Comparison of ENCODE assay signal across 1 cellular context in the genomic region with DNA sequence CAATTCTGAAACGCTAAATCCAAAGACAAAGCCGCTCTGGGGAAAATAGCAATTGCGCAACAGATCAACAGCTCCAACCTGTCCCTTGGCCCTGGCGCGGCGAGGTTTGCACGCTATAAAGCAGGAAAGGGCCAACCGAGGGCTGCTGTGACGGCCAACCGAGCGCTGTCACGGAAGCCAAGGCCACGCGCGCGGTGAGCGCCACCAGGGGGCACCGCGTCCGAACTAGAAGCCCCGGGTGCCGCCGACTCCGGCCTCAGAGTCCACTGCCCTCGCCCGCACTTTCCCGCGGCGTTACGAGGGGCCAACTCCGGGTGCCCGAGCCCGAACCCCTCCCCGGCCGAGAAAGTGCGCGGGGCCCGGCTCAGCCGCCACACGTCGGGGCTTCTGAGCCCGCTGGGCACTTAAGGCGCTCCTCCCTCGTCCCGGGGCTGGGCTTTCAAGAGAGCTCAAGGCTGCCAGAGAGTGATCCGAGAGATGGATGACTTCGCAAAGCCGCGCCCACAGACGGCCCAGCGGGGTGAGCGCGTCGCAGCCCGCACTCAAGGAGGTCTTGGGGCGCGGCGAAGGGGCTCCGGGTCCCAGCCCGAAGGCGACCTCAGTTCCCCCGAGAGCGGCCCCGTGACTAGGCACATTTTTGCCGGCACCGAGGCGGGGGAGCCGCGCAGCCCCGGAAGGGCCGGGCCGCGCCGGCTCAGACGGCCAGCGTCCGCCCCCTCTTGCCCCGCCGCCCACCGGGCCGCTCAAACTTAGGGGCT.
TF ChIP-seq lines count a peak whose summit lies in the region.

No MANE protein-coding gene starts in this region.

TF ChIP-seq in HepG2, 621 proteins besides CTCF, POLR2A, EP300 and RAD21 (continued from another document and continues in another):
- TF ChIP-seq PRDM10 (CRISPR knock-in tag; IDR thresholded peaks at IDR 0.05; ENCODE audit: low read depth) (peak; percentile 88), BCL6 (CRISPR knock-in tag; IDR thresholded peaks at IDR 0.05) (peak; percentile 83), ZSCAN21 (CRISPR knock-in tag; IDR thresholded peaks at IDR 0.05; ENCODE audit: borderline replicate concordance) (peak; percentile 98), ZNF580 (CRISPR knock-in tag; IDR thresholded peaks at IDR 0.05; ENCODE audit: borderline replicate concordance, low read depth) (peak; percentile 99), SRSF1 (optimal IDR thresholded peaks at IDR 0.05; ENCODE audit: low read depth, low read length) (peak; percentile 89), SAFB2 (CRISPR knock-in tag; IDR thresholded peaks at IDR 0.05; ENCODE audit: borderline replicate concordance, low read depth) (peak; percentile 74), ZNF598 (CRISPR knock-in tag; IDR thresholded peaks at IDR 0.05; ENCODE audit: borderline replicate concordance) (peak; percentile 98), DDIT3 (CRISPR knock-in tag; IDR thresholded peaks at IDR 0.05) (peak; percentile 67), ZNF33A (CRISPR knock-in tag; IDR thresholded peaks at IDR 0.05; ENCODE audit: borderline replicate concordance) (peak; percentile 95), CREBL2 (CRISPR knock-in tag; IDR thresholded peaks at IDR 0.05; ENCODE audit: borderline replicate concordance) (peak; percentile 71; the same call in 1 of the 2 replicates), ARHGAP35 (CRISPR knock-in tag; IDR thresholded peaks at IDR 0.05; ENCODE audit: borderline replicate concordance) (peak; percentile 92), ZNF557 (CRISPR knock-in tag; IDR thresholded peaks at IDR 0.05) (no peak; the same call in 1 of the 2 replicates), ZNF230 (CRISPR knock-in tag; IDR thresholded peaks at IDR 0.05) (peak; percentile 86), ZNF3 (CRISPR knock-in tag; IDR thresholded peaks at IDR 0.05) (no peak; the same call in 1 of the 2 replicates), CHCHD3 (CRISPR knock-in tag; IDR thresholded peaks at IDR 0.05) (no peak), ZNF776 (CRISPR knock-in tag; IDR thresholded peaks at IDR 0.05) (peak; percentile 64; the same call in 1 of the 2 replicates), BORCS8-MEF2B (CRISPR knock-in tag; IDR thresholded peaks at IDR 0.05) (peak; percentile 98), SIN3B (IDR thresholded peaks at IDR 0.05; ENCODE audit: low read length) (peak; percentile 80), KLF13 (CRISPR knock-in tag; IDR thresholded peaks at IDR 0.05) (no peak), CBX5 (CRISPR knock-in tag; IDR thresholded peaks at IDR 0.05; ENCODE audit: borderline replicate concordance) (peak; percentile 98), JUND (CRISPR knock-in tag; IDR thresholded peaks at IDR 0.05) (peak; percentile 83), ZNF703 (CRISPR knock-in tag; IDR thresholded peaks at IDR 0.05; ENCODE audit: borderline replicate concordance) (no peak; the same call in 1 of the 2 replicates), FOXJ3 (CRISPR knock-in tag; IDR thresholded peaks at IDR 0.05; ENCODE audit: borderline replicate concordance) (peak; percentile 92), ZNF224 (CRISPR knock-in tag; IDR thresholded peaks at IDR 0.05) (0 out of 2 replicates have a peak, but pooled peaks have one; percentile 55), PAXIP1 (CRISPR knock-in tag; conservative IDR thresholded peaks at IDR 0.05) (peak; percentile 85), ZNF235 (CRISPR knock-in tag; IDR thresholded peaks at IDR 0.05; ENCODE audit: borderline replicate concordance) (peak; percentile 45), SMAD3 (CRISPR knock-in tag; IDR thresholded peaks at IDR 0.05) (peak; percentile 93), SUZ12 (IDR thresholded peaks at IDR 0.05; ENCODE audit: low read depth, low read length) (no peak), ZNF773 (CRISPR knock-in tag; IDR thresholded peaks at IDR 0.05; ENCODE audit: borderline replicate concordance) (peak; percentile 62; the same call in 1 of the 2 replicates), DR1 (CRISPR knock-in tag; IDR thresholded peaks at IDR 0.05) (peak; percentile 75), ZNF720 (CRISPR knock-in tag; IDR thresholded peaks at IDR 0.05) (0 out of 2 replicates have a peak, but pooled peaks have one; percentile 61), PREB (CRISPR knock-in tag; IDR thresholded peaks at IDR 0.05) (no peak; the same call in 1 of the 2 replicates), MYC (CRISPR knock-in tag; IDR thresholded peaks at IDR 0.05; ENCODE audit: borderline replicate concordance) (peak; percentile 97), RBM22 (optimal IDR thresholded peaks at IDR 0.05; ENCODE audit: low read length) (peak; percentile 97), RFXAP (CRISPR knock-in tag; IDR thresholded peaks at IDR 0.05; ENCODE audit: borderline replicate concordance) (no peak; the same call in 1 of the 2 replicates), ZNF780A (CRISPR knock-in tag; IDR thresholded peaks at IDR 0.05) (peak; percentile 67; the same call in 1 of the 2 replicates), SAP130 (CRISPR knock-in tag; IDR thresholded peaks at IDR 0.05; ENCODE audit: low read depth) (peak; percentile 100), POLR2G (IDR thresholded peaks at IDR 0.05; ENCODE audit: low read depth, low read length) (peak; percentile 88)
- TF ChIP-seq, protein P1, sequence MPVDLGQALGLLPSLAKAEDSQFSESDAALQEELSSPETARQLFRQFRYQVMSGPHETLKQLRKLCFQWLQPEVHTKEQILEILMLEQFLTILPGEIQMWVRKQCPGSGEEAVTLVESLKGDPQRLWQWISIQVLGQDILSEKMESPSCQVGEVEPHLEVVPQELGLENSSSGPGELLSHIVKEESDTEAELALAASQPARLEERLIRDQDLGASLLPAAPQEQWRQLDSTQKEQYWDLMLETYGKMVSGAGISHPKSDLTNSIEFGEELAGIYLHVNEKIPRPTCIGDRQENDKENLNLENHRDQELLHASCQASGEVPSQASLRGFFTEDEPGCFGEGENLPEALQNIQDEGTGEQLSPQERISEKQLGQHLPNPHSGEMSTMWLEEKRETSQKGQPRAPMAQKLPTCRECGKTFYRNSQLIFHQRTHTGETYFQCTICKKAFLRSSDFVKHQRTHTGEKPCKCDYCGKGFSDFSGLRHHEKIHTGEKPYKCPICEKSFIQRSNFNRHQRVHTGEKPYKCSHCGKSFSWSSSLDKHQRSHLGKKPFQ (CRISPR knock-in tag; IDR thresholded peaks at IDR 0.05; ENCODE audit: insufficient replicate concordance) = peak; percentile 68
- TF ChIP-seq, protein P2, sequence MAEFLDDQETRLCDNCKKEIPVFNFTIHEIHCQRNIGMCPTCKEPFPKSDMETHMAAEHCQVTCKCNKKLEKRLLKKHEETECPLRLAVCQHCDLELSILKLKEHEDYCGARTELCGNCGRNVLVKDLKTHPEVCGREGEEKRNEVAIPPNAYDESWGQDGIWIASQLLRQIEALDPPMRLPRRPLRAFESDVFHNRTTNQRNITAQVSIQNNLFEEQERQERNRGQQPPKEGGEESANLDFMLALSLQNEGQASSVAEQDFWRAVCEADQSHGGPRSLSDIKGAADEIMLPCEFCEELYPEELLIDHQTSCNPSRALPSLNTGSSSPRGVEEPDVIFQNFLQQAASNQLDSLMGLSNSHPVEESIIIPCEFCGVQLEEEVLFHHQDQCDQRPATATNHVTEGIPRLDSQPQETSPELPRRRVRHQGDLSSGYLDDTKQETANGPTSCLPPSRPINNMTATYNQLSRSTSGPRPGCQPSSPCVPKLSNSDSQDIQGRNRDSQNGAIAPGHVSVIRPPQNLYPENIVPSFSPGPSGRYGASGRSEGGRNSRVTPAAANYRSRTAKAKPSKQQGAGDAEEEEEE (CRISPR knock-in tag; IDR thresholded peaks at IDR 0.05; ENCODE audit: borderline replicate concordance) = 0 out of 2 replicates have a peak, but pooled peaks have one; percentile 60
- TF ChIP-seq, protein P3, sequence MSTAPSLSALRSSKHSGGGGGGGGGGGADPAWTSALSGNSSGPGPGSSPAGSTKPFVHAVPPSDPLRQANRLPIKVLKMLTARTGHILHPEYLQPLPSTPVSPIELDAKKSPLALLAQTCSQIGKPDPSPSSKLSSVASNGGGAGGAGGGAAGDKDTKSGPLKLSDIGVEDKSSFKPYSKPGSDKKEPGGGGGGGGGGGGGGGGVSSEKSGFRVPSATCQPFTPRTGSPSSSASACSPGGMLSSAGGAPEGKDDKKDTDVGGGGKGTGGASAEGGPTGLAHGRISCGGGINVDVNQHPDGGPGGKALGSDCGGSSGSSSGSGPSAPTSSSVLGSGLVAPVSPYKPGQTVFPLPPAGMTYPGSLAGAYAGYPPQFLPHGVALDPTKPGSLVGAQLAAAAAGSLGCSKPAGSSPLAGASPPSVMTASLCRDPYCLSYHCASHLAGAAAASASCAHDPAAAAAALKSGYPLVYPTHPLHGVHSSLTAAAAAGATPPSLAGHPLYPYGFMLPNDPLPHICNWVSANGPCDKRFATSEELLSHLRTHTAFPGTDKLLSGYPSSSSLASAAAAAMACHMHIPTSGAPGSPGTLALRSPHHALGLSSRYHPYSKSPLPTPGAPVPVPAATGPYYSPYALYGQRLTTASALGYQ (CRISPR knock-in tag; IDR thresholded peaks at IDR 0.05) = peak; percentile 94
- TF ChIP-seq, protein P4, sequence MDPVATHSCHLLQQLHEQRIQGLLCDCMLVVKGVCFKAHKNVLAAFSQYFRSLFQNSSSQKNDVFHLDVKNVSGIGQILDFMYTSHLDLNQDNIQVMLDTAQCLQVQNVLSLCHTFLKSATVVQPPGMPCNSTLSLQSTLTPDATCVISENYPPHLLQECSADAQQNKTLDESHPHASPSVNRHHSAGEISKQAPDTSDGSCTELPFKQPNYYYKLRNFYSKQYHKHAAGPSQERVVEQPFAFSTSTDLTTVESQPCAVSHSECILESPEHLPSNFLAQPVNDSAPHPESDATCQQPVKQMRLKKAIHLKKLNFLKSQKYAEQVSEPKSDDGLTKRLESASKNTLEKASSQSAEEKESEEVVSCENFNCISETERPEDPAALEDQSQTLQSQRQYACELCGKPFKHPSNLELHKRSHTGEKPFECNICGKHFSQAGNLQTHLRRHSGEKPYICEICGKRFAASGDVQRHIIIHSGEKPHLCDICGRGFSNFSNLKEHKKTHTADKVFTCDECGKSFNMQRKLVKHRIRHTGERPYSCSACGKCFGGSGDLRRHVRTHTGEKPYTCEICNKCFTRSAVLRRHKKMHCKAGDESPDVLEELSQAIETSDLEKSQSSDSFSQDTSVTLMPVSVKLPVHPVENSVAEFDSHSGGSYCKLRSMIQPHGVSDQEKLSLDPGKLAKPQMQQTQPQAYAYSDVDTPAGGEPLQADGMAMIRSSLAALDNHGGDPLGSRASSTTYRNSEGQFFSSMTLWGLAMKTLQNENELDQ (CRISPR knock-in tag; IDR thresholded peaks at IDR 0.05; ENCODE audit: borderline replicate concordance) = 0 out of 2 replicates have a peak, but pooled peaks have one; percentile 60
